11 cellular contexts compared by ENCODE assay signal in the genomic region with DNA sequence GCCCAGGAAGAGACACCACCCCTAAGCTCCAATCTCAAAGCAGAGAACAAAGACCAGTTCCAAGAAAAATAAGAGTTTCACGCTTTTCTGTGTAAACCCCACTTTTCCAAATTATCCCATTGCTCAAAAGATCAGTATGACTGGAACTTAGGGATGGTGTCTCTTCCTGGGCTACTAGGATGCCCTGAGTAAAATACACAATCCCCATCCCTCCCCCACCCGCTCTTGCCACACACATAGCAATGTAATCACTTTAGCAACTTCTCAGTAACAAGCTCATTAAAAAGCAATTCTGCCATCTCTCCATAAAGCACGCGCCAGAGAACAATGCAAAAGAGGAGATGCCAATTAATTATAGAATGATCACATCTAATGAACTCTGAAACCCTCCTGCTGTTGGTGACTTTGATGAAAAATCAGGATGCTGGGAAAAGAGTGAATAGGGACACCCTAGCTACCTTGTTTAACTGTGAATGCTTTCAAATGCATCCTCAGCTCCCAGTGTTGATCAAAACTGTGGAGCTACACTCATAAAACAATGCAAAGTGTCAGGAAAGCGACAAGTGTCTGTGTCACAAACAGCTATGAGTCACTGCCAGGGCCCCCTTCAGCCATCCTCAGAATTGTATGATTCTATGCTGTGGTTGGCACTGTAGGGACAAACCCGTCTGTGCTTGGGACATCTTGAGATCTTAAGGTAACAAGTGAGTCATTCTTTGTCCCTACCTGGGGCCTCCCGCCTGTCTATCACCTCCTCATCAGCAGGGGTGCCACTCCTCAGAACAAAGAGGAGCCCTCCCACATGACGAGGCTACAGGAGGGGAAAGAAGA. TPM values are rescaled to one million over a fixed set of nuclear protein-coding genes. Genes with fewer than 3 reads are reported as not detected.
DNase-seq lines count a peak whose midpoint lies in the region; ATAC-seq and TF ChIP-seq lines count a peak whose summit lies in the region.
"Had no signal": no experiment of that assay in that cellular context is flagged by ENCODE, and none has a peak within 500 bp of the region (broad histone marks: within the 10 kb centered on the region; RNA-seq: fewer than 3 reads in every experiment).

No MANE protein-coding gene starts in this region.

- peak overlapping the region in 7 of 10 donors; percentile 3 to 78 (median 39) for H3K27ac Mint-ChIP-seq in naive thymus-derived CD8-positive, alpha-beta T cell

- H3K4me3 ChIP-seq in tibial artery, result no peak overlapping the region
- H3K4me3 ChIP-seq: K562 had no signal

- H3K4me1 Mint-ChIP-seq in naive thymus-derived CD8-positive, alpha-beta T cell, result peaks cover 33 to 74% (median 62%) of the 10 kb centered on the region in 4 donors

- intact Hi-C loops in left ventricle myocardium superior (cut with micrococcal nuclease), result no loop called here
- intact Hi-C loops in Right ventricle myocardium superior (cut with DNase I), result no loop called here
- intact Hi-C loops in tibial artery (cut with DNase I; ENCODE audit: low total_unique reads), result no loop called here

- no peaks in the 10 kb centered on the region for H3K9me3 ChIP-seq in tibial artery
- H3K9me3 ChIP-seq: BE2C had no signal

- H3K9me3 Mint-ChIP-seq in naive thymus-derived CD8-positive, alpha-beta T cell, result no peaks in the 10 kb centered on the region

- H3K27me3 ChIP-seq in tibial artery, result no peaks in the 10 kb centered on the region
- H3K27me3 ChIP-seq: BE2C had no signal

- POLR2A ChIA-PET in naive thymus-derived CD8-positive, alpha-beta T cell (lab: Charles Lee), result no interaction called here

- H3K36me3 Mint-ChIP-seq in naive thymus-derived CD8-positive, alpha-beta T cell, result peaks cover 14 to 67% (median 29%) of the 10 kb centered on the region in 3 donors

- peaks cover 0 to 85% (median 28%) of the 10 kb centered on the region in 4 donors for H3K4me1 ChIP-seq in tibial artery
- H3K4me1 ChIP-seq: BE2C had no signal

- H3K36me3 ChIP-seq in tibial artery, result peaks cover 7 to 19% (median 14%) of the 10 kb centered on the region in 3 donors

- no peak for TF ChIP-seq CTCF in tibial artery (IDR thresholded peaks at IDR 0.05)

- H3K27ac ChIP-seq in tibial artery, result peak overlapping the region; percentile 10 to 54

- ATAC-seq in left ventricle myocardium superior (peak; percentile 4), Right ventricle myocardium superior (ENCODE audit: poor library complexity) (no peak), esophagus mucosa (no peak), HG02870 (IDR thresholded peaks at IDR 0.05; ENCODE audit: unreplicated experiment) (no peak)
- peak; percentile 70 to 83 for ATAC-seq in naive thymus-derived CD8-positive, alpha-beta T cell
- ATAC-seq: K562 had no signal

- no peaks in the 10 kb centered on the region for H3K27me3 Mint-ChIP-seq in naive thymus-derived CD8-positive, alpha-beta T cell

- no peak for DNase-seq in left ventricle myocardium superior
- DNase-seq in Right ventricle myocardium superior, result no peak
- DNase-seq in activated T-helper 9 cell treated with anti-CD3 and anti-CD28 coated beads, Interleukin-2, amount 50 U/mL, for 16 hours (ENCODE audit: low read depth), result peak; percentile 28
- peak in 2 of 10 donors; percentile 13 to 15 for DNase-seq in naive thymus-derived CD8-positive, alpha-beta T cell
- no peak for DNase-seq in tibial artery
- no peak for DNase-seq in NOMO-1 treated with DMSO at 0.1 percent for 48 hours (lab: John Stamatoyannopoulos, UW; ENCODE audit: unreplicated experiment)
- DNase-seq: BE2C, erythroblast had no signal

- peak overlapping the region in 3 of 10 donors; percentile 13 to 66 (median 26) for H3K4me3 Mint-ChIP-seq in naive thymus-derived CD8-positive, alpha-beta T cell

RNA-seq across cellular contexts. Expression of gene KLF7, which starts 42.6 kb away (rescaled TPM):
- total RNA-seq in left ventricle myocardium superior, result 22.2 TPM
- 19.2 TPM for total RNA-seq in Right ventricle myocardium superior
- total RNA-seq in naive thymus-derived CD8-positive, alpha-beta T cell, result 10 to 100 TPM; 79.5 to 89.2 TPM
- polyA plus RNA-seq in naive thymus-derived CD8-positive, alpha-beta T cell, result 10 to 100 TPM; 15.2 to 29.6 (median 16.3) TPM
- 20.1 TPM for total RNA-seq in esophagus mucosa

Comparison
In these comparisons a context has a peak if more than half of its experiments do, and no peak if none do; other contexts are left out.
1. ATAC-seq: peak in left ventricle myocardium superior (single experiment) and naive thymus-derived CD8-positive, alpha-beta T cell (2 of 2); none in Right ventricle myocardium superior (single experiment), esophagus mucosa (single experiment) and HG02870 (single experiment).